13 cellular contexts compared by ENCODE assay signal in the genomic region with DNA sequence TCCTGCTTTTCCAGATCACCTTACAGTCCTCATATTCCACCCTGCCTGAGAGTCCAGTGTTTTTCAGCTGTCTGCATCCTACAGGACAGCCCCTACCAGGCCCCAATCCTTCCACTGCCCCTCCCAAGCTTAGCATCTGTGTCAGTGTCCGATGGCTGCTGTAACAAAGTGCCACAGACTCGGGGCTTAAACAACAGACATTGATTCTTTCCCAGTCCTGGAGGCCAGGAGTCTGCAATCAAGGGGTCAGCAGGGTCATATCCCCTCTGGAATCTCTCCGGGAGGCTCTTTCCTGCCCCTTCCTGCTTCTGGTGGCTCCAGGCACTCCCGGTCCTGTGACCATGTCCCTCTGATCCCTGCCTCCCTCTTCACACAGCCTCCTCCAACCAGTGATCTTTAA.
A peak's percentile ranks its signal among the peaks of the same experiment; 100 is the strongest.
DNase-seq lines count a peak whose midpoint lies in the region; ATAC-seq, FAIRE-seq and TF ChIP-seq lines count a peak whose summit lies in the region.
"Had no signal": no experiment of that assay in that cellular context is flagged by ENCODE, and none has a peak within 500 bp of the region (broad histone marks: within the 10 kb centered on the region; RNA-seq: fewer than 3 reads in every experiment).

No MANE protein-coding gene starts in this region.

- 10% methylated on average over 4 of the region's 4 CpGs for WGBS in HepG2 (ENCODE audit: low lambda C conversion rate)
- WGBS in right lobe of liver (ENCODE audit: insufficient coverage, low coverage, low lambda C conversion rate, missing lambda C conversion rate): 6% methylated on average over 4 of the region's 4 CpGs
- 44 to 53% methylated on average over 4 of the region's 4 CpGs for WGBS in lower leg skin, 2 donors

- H3K9me3 ChIP-seq in HepG2 (ENCODE audit: low read length) (no peaks in the 10 kb centered on the region), right lobe of liver (no peaks in the 10 kb centered on the region), upper lobe of right lung (no peaks in the 10 kb centered on the region)
- H3K9me3 ChIP-seq: BLaER1 treated with 17β-estradiol and CSF1 and Interleukin-3, amounts not matched to agents 10 nM and 100 nM had no signal

- H3K4me1 Mint-ChIP-seq in nephron progenitor cell: peaks cover 14% of the 10 kb centered on the region
- H3K4me1 Mint-ChIP-seq: CD4-positive, CD25-positive, alpha-beta regulatory T cell; H9 had no signal

- H3K36me3 ChIP-seq in HepG2 (replicated peaks in 1 of 2; ENCODE audit: control insufficient read depth in 1 of 2, insufficient read depth in 2 of 2, low read length in 2 of 2) (no peaks in the 10 kb centered on the region), right lobe of liver (no peaks in the 10 kb centered on the region), upper lobe of right lung (no peaks in the 10 kb centered on the region)
- H3K36me3 ChIP-seq: BLaER1 treated with 17β-estradiol and CSF1 and Interleukin-3, amounts not matched to agents 10 nM and 100 nM had no signal

- no peak overlapping the region for H3K27ac ChIP-seq in HepG2 (ENCODE audit: extremely low read length, insufficient read depth, low read length)
- H3K27ac ChIP-seq in right lobe of liver: no peak overlapping the region
- no peak overlapping the region for H3K27ac ChIP-seq in upper lobe of right lung
- H3K27ac ChIP-seq: BLaER1 treated with 17β-estradiol and CSF1 and Interleukin-3, amounts not matched to agents 10 nM and 100 nM had no signal

- no peak for TF ChIP-seq CTCF in HepG2 (CRISPR knock-in tag; IDR thresholded peaks at IDR 0.05)
- no peak for TF ChIP-seq CTCF in right lobe of liver (IDR thresholded peaks at IDR 0.05)
- no peak for TF ChIP-seq CTCF in nephron progenitor cell (IDR thresholded peaks at IDR 0.05)
- TF ChIP-seq CTCF in upper lobe of right lung (IDR thresholded peaks at IDR 0.05): no peak
- TF ChIP-seq CTCF in lower leg skin (IDR thresholded peaks at IDR 0.05): no peak

- H3K27me3 ChIP-seq in HepG2 (ENCODE audit: control insufficient read depth in 1 of 2, insufficient read depth in 2 of 2, low read length in 2 of 2) (no peaks in the 10 kb centered on the region), right lobe of liver (no peaks in the 10 kb centered on the region), upper lobe of right lung (no peaks in the 10 kb centered on the region)
- H3K27me3 ChIP-seq: BLaER1 treated with 17β-estradiol and CSF1 and Interleukin-3, amounts not matched to agents 10 nM and 100 nM had no signal

- BruUV-seq in HepG2 (replicated peaks; lab: Mats Ljungman, UMichigan): no TSS peak

- CTCF ChIA-PET in HepG2 (lab: Yijun Ruan, JAX; ENCODE audit: low intra/inter-chr PET ratio, low total read pairs): no interaction called here

- TF ChIP-seq EP300 in HepG2 (IDR thresholded peaks at IDR 0.05; ENCODE audit: low read depth in 2 of 2, low read length in 2 of 2): no peak
- no peak for TF ChIP-seq EP300 in HepG2 (CRISPR knock-in tag; IDR thresholded peaks at IDR 0.05; ENCODE audit: borderline replicate concordance)

- FAIRE-seq in HepG2 (lab: Jason Lieb, UNC): no peak

- H2AFZ ChIP-seq in HepG2 (ENCODE audit: low read length): no peak overlapping the region

- peak; percentile 25; the same call in 1 of the 3 replicates for ATAC-seq in HepG2
- ATAC-seq in right lobe of liver: no peak
- peak; percentile 10 for ATAC-seq in upper lobe of right lung

- no peak for TF ChIP-seq RAD21 in HepG2 (CRISPR knock-in tag; IDR thresholded peaks at IDR 0.05)

- H3K9ac ChIP-seq in HepG2 (ENCODE audit: insufficient read depth, low read depth, low read length): no peak overlapping the region
- H3K9ac ChIP-seq: BLaER1 treated with 17β-estradiol and CSF1 and Interleukin-3, amounts not matched to agents 10 nM and 100 nM had no signal

- intact Hi-C loops in HepG2 (cut with micrococcal nuclease; ENCODE audit: unreplicated experiment): no loop called here
- intact Hi-C loops in right lobe of liver (cut with DNase I): no loop called here
- intact Hi-C loops in upper lobe of right lung (cut with DNase I): no loop called here
- intact Hi-C loops in lower leg skin (cut with DNase I; ENCODE audit: low total_unique reads): no loop called here

- DNase-seq in HepG2 (ENCODE audit: low spot score) (no peak), right lobe of liver (no peak), islet precursor cell (peak; percentile 77), nephron progenitor cell (no peak), upper lobe of right lung (no peak), NCI-H1105 (lab: John Stamatoyannopoulos, UW) (no peak), RPMI8226 (no peak), lower leg skin (ENCODE audit: low spot score in 2 of 2) (no peak)
- DNase-seq: ACHN; CD4-positive, CD25-positive, alpha-beta regulatory T cell; DMS53; H9 had no signal

- no peaks in the 10 kb centered on the region for H3K36me3 Mint-ChIP-seq in nephron progenitor cell (ENCODE audit: low read depth)
- H3K36me3 Mint-ChIP-seq: CD4-positive, CD25-positive, alpha-beta regulatory T cell had no signal

- in situ Hi-C loops in HepG2 (cut with HindIII; ENCODE audit: extremely low pct_ligation_motif_present, low pct_unique_long_range_greater_than_20kb): no loop called here

- no peak overlapping the region for H3K4me2 ChIP-seq in HepG2 (ENCODE audit: low read depth, low read length)
- H3K4me2 ChIP-seq: BLaER1 treated with 17β-estradiol and CSF1 and Interleukin-3, amounts not matched to agents 10 nM and 100 nM had no signal

- no peaks in the 10 kb centered on the region for H3K27me3 Mint-ChIP-seq in nephron progenitor cell (ENCODE audit: low read depth, poor library complexity)
- H3K27me3 Mint-ChIP-seq: CD4-positive, CD25-positive, alpha-beta regulatory T cell had no signal

- no peak for TF ChIP-seq POLR2A in HepG2 (IDR thresholded peaks at IDR 0.05; ENCODE audit: insufficient read depth in 1 of 2, low read depth in 2 of 2, low read length in 2 of 2)
- no peak for TF ChIP-seq POLR2A in right lobe of liver (IDR thresholded peaks at IDR 0.05)
- no peak for TF ChIP-seq POLR2A in lower leg skin (IDR thresholded peaks at IDR 0.05)

- no peaks in the 10 kb centered on the region for H3K79me2 ChIP-seq in HepG2 (ENCODE audit: insufficient read depth, low read length)

- H3K4me1 ChIP-seq in HepG2 (ENCODE audit: insufficient read depth, low read length): no peaks in the 10 kb centered on the region
- no peaks in the 10 kb centered on the region for H3K4me1 ChIP-seq in right lobe of liver
- no peaks in the 10 kb centered on the region for H3K4me1 ChIP-seq in upper lobe of right lung
- H3K4me1 ChIP-seq: BLaER1 treated with 17β-estradiol and CSF1 and Interleukin-3, amounts not matched to agents 10 nM and 100 nM had no signal

- POLR2A ChIA-PET in HepG2 (lab: Yijun Ruan, JAX): no interaction called here

- no peaks in the 10 kb centered on the region for H4K20me1 ChIP-seq in HepG2 (ENCODE audit: insufficient read depth, low read length)
- H4K20me1 ChIP-seq: BLaER1 treated with 17β-estradiol and CSF1 and Interleukin-3, amounts not matched to agents 10 nM and 100 nM had no signal

- H3K27ac Mint-ChIP-seq in nephron progenitor cell: peak overlapping the region; percentile 33
- H3K27ac Mint-ChIP-seq: CD4-positive, CD25-positive, alpha-beta regulatory T cell had no signal

- H3K4me3 Mint-ChIP-seq in nephron progenitor cell: no peak overlapping the region
- H3K4me3 Mint-ChIP-seq: CD4-positive, CD25-positive, alpha-beta regulatory T cell; H9 had no signal

- peaks cover 5% of the 10 kb centered on the region for H3K9me3 Mint-ChIP-seq in nephron progenitor cell
- H3K9me3 Mint-ChIP-seq: CD4-positive, CD25-positive, alpha-beta regulatory T cell; H9 had no signal

- no peak overlapping the region for H3K4me3 ChIP-seq in HepG2 (replicated peaks in 1 of 3; ENCODE audit: insufficient read depth in 1 of 3, low read depth in 2 of 3, low read length in 3 of 3)
- no peak overlapping the region for H3K4me3 ChIP-seq in right lobe of liver
- no peak overlapping the region for H3K4me3 ChIP-seq in upper lobe of right lung
- no peak overlapping the region for H3K4me3 ChIP-seq in lower leg skin (ENCODE audit: low read depth, poor library complexity, severe bottlenecking)
- H3K4me3 ChIP-seq: BLaER1 treated with 17β-estradiol and CSF1 and Interleukin-3, amounts not matched to agents 10 nM and 100 nM had no signal

TF ChIP-seq in HepG2, 621 proteins besides CTCF, POLR2A, EP300 and RAD21 (continues in another document):
- TF ChIP-seq, protein P1, sequence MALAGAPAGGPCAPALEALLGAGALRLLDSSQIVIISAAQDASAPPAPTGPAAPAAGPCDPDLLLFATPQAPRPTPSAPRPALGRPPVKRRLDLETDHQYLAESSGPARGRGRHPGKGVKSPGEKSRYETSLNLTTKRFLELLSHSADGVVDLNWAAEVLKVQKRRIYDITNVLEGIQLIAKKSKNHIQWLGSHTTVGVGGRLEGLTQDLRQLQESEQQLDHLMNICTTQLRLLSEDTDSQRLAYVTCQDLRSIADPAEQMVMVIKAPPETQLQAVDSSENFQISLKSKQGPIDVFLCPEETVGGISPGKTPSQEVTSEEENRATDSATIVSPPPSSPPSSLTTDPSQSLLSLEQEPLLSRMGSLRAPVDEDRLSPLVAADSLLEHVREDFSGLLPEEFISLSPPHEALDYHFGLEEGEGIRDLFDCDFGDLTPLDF (CRISPR knock-in tag; IDR thresholded peaks at IDR 0.05): no peak
- TF ChIP-seq, protein P2, sequence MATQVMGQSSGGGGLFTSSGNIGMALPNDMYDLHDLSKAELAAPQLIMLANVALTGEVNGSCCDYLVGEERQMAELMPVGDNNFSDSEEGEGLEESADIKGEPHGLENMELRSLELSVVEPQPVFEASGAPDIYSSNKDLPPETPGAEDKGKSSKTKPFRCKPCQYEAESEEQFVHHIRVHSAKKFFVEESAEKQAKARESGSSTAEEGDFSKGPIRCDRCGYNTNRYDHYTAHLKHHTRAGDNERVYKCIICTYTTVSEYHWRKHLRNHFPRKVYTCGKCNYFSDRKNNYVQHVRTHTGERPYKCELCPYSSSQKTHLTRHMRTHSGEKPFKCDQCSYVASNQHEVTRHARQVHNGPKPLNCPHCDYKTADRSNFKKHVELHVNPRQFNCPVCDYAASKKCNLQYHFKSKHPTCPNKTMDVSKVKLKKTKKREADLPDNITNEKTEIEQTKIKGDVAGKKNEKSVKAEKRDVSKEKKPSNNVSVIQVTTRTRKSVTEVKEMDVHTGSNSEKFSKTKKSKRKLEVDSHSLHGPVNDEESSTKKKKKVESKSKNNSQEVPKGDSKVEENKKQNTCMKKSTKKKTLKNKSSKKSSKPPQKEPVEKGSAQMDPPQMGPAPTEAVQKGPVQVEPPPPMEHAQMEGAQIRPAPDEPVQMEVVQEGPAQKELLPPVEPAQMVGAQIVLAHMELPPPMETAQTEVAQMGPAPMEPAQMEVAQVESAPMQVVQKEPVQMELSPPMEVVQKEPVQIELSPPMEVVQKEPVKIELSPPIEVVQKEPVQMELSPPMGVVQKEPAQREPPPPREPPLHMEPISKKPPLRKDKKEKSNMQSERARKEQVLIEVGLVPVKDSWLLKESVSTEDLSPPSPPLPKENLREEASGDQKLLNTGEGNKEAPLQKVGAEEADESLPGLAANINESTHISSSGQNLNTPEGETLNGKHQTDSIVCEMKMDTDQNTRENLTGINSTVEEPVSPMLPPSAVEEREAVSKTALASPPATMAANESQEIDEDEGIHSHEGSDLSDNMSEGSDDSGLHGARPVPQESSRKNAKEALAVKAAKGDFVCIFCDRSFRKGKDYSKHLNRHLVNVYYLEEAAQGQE (IDR thresholded peaks at IDR 0.05; ENCODE audit: borderline replicate concordance in 1 of 2, low read depth in 1 of 2, low read length in 2 of 2): no peak

Comparison
In these comparisons a context has a peak if more than half of its experiments do, and no peak if none do; other contexts are left out.
1. ATAC-seq: peak in HepG2 (single experiment) and upper lobe of right lung (single experiment); none in right lobe of liver (0 of 4).